9 cellular contexts compared by ENCODE assay signal in the genomic region with DNA sequence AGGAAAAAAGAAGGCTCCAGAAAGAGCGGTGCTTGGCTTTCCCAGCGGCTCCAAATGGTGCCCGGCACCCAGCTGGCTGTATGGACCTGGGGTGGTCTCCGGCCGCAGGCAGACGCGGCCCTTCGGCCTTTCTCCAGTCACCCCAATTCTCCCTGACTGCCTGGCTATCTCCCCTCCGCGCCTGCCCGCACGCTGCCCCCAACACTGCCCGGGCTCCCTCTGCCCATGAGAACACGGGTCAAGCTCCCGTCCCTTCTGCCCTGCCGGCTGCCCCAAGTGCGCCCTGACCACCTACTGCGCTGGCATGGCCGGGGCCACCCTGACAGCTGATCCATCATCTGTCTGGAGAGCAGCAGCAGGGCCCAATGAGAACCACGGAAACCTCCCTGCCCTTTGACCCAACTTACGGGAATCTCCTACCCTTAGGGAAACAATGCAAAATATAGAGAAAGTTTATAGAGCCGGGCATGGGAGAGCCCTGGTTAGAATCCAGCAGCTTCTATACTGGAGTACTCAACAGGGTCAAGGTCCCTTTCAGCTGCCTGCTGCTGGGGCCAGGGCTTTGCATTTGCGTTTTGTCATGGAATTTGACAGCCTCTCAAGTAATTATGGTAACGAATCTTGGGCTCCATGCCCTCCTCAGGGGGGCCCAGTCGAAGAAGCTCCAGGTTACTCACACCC. TPM values are rescaled to one million over a fixed set of nuclear protein-coding genes. Genes with fewer than 3 reads are reported as not detected.
DNase-seq lines count a peak whose midpoint lies in the region; ATAC-seq, FAIRE-seq and TF ChIP-seq lines count a peak whose summit lies in the region.
"Had no signal": no experiment of that assay in that cellular context is flagged by ENCODE, and none has a peak within 500 bp of the region (broad histone marks: within the 10 kb centered on the region; RNA-seq: fewer than 3 reads in every experiment).

No MANE protein-coding gene starts in this region.

- peaks cover 3% of the 10 kb centered on the region for H3K9me1 ChIP-seq in IMR-90 (ENCODE audit: insufficient read depth, low read length)

- peak overlapping the region; percentile 40 to 83; a peak in 2 of 4 replicates for H4K8ac ChIP-seq in IMR-90 (ENCODE audit: low read depth in 2 of 2, low read length in 2 of 2)

- no peak overlapping the region for H2BK15ac ChIP-seq in IMR-90 (ENCODE audit: low read depth, low read length)

- H3K18ac ChIP-seq in IMR-90 (ENCODE audit: low read depth, low read length), result no peak overlapping the region; the same call in 1 of the 2 replicates

- H2BK5ac ChIP-seq in IMR-90 (ENCODE audit: low read depth, low read length, poor library complexity, severe bottlenecking), result no peak overlapping the region

- in situ Hi-C loops in IMR-90 (cut with MboI; ENCODE audit: low sequenced_read_pairs), result no loop called here
- in situ Hi-C loops in GM13977 (cut with MboI; ENCODE audit: low pct_unique_long_range_greater_than_20kb, low sequenced_read_pairs, unreplicated experiment), result no loop called here

- H3K79me1 ChIP-seq in IMR-90 (ENCODE audit: low read depth in 1 of 2, low read length in 2 of 2), result peaks cover 8 to 12% of the 10 kb centered on the region in 2 experiments; a peak in 2 of 4 replicates

- POLR2A ChIA-PET in IMR-90 (lab: Charles Lee; ENCODE audit: unreplicated experiment), result no interaction called here

- dilution Hi-C loops in IMR-90 (cut with HindIII; ENCODE audit: low sequenced_read_pairs, unreplicated experiment), result no loop called here

- H3K4me3 ChIP-seq in IMR-90 (ENCODE audit: insufficient read depth, low read depth, low read length), result no peak overlapping the region
- H3K4me3 ChIP-seq in bronchial epithelial cell (ENCODE audit: low read depth, low read length), result peak overlapping the region; percentile 49
- H3K4me3 ChIP-seq in right lobe of liver, result peak overlapping the region; percentile 23 to 72 (median 39)
- H3K4me3 ChIP-seq in subcutaneous abdominal adipose tissue (ENCODE audit: low read depth in 1 of 5, low read length in 5 of 5), result peak overlapping the region in 4 of 5 donors; percentile 35 to 69 (median 62)

- H3K9me3 ChIP-seq in IMR-90 (ENCODE audit: control insufficient read depth, insufficient read depth, low read length) (no peaks in the 10 kb centered on the region), right lobe of liver (no peaks in the 10 kb centered on the region), subcutaneous abdominal adipose tissue (ENCODE audit: control insufficient read depth in 5 of 5, low read length in 5 of 5) (no peaks in the 10 kb centered on the region)

- H3K9ac ChIP-seq in IMR-90 (ENCODE audit: low read depth, low read length) (peak overlapping the region; percentile 41; the same call in 1 of the 2 replicates), subcutaneous abdominal adipose tissue (ENCODE audit: low read length in 5 of 5) (peak overlapping the region in 2 of 5 donors; percentile 26)

- peak overlapping the region; percentile 10; the same call in 1 of the 2 replicates for H2AK5ac ChIP-seq in IMR-90 (ENCODE audit: low read depth, low read length)

- H3K27ac ChIP-seq in IMR-90 (ENCODE audit: insufficient read depth, low read length) (peak overlapping the region; percentile 87; the same call in 1 of the 2 replicates), right lobe of liver (peak overlapping the region; percentile 80 to 88 (median 86)), subcutaneous abdominal adipose tissue (ENCODE audit: low read depth, low read length) (peak overlapping the region; percentile 86)

- ATAC-seq in IMR-90 (ENCODE audit: low read depth) (no peak; the same call in 1 of the 2 replicates), right lobe of liver (peak; percentile 4 to 23 (median 20)), HG03135 (IDR thresholded peaks at IDR 0.05; ENCODE audit: unreplicated experiment) (no peak)

- no peak overlapping the region for H2BK120ac ChIP-seq in IMR-90 (ENCODE audit: low read depth, low read length)

- no peak for TF ChIP-seq CTCF in IMR-90 (conservative IDR thresholded peaks at IDR 0.05; ENCODE audit: low read depth, low read length)
- TF ChIP-seq CTCF in bronchial epithelial cell (IDR thresholded peaks at IDR 0.05; ENCODE audit: insufficient read depth, low read length, severe bottlenecking), result no peak
- no peak for TF ChIP-seq CTCF in right lobe of liver (IDR thresholded peaks at IDR 0.05)
- TF ChIP-seq CTCF in GM13977 (IDR thresholded peaks at IDR 0.05; ENCODE audit: extremely low read depth, insufficient read depth, missing control alignments), result no peak

- H3K4me2 ChIP-seq in IMR-90 (ENCODE audit: low read depth, low read length), result peak overlapping the region; percentile 27; the same call in 1 of the 2 replicates

- no peak for TF ChIP-seq POLR2A in IMR-90 (IDR thresholded peaks at IDR 0.05; ENCODE audit: low read depth, low read length)
- no peak for TF ChIP-seq POLR2A in right lobe of liver (IDR thresholded peaks at IDR 0.05)

- H3K4ac ChIP-seq in IMR-90 (ENCODE audit: low read depth, low read length), result peak overlapping the region; percentile 45; the same call in 1 of the 2 replicates

- H4K91ac ChIP-seq in IMR-90 (ENCODE audit: insufficient read depth, low read depth, low read length), result peak overlapping the region; percentile 73

- no peaks in the 10 kb centered on the region for H3K36me3 ChIP-seq in IMR-90 (ENCODE audit: control insufficient read depth, insufficient read depth, low read length)
- no peaks in the 10 kb centered on the region for H3K36me3 ChIP-seq in bronchial epithelial cell (ENCODE audit: control insufficient read depth, insufficient read depth, low read length)
- no peaks in the 10 kb centered on the region for H3K36me3 ChIP-seq in right lobe of liver
- no peaks in the 10 kb centered on the region for H3K36me3 ChIP-seq in subcutaneous abdominal adipose tissue (ENCODE audit: control insufficient read depth in 5 of 5, insufficient read depth in 5 of 5, low read length in 5 of 5)

- DNase-seq in IMR-90 (no peak), bronchial epithelial cell (ENCODE audit: low read depth) (no peak), right lobe of liver (no peak), GM13977 (ENCODE audit: low spot score) (no peak), cortex of kidney (lab: John Stamatoyannopoulos, UW) (no peak)
- no peak for DNase-seq in activated effector memory CD4-positive, alpha-beta T cell treated with Interleukin-2 at 50 U/mL for 16 hours
- DNase-seq: NCI-H2029 had no signal

- no peak overlapping the region for H3K56ac ChIP-seq in IMR-90 (ENCODE audit: extremely low read depth, insufficient read depth, low read length)

- CTCF ChIA-PET in IMR-90 (lab: Yijun Ruan, JAX), result no interaction called here

- no peaks in the 10 kb centered on the region for H3K27me3 ChIP-seq in IMR-90 (ENCODE audit: control insufficient read depth, insufficient read depth, low read length)
- H3K27me3 ChIP-seq in bronchial epithelial cell (ENCODE audit: control insufficient read depth, insufficient read depth, low read length), result no peaks in the 10 kb centered on the region
- no peaks in the 10 kb centered on the region for H3K27me3 ChIP-seq in right lobe of liver
- H3K27me3 ChIP-seq in subcutaneous abdominal adipose tissue (ENCODE audit: control insufficient read depth in 5 of 5, insufficient read depth in 4 of 5, low read length in 5 of 5), result peaks cover 0 to 12% (median 0%) of the 10 kb centered on the region in 5 donors

- no peaks in the 10 kb centered on the region for H4K20me1 ChIP-seq in IMR-90 (ENCODE audit: insufficient read depth, low read length)

- no peak overlapping the region for H2BK20ac ChIP-seq in IMR-90 (ENCODE audit: low read depth, low read length)

- H3K14ac ChIP-seq in IMR-90 (replicated peaks; ENCODE audit: low read depth, low read length), result no peak overlapping the region

- intact Hi-C loops in IMR-90 (cut with micrococcal nuclease), result loop anchor here (2.0 kb wide), 2 partner anchors 26 to 30 kb away; a partner anchor contains a TSS
- intact Hi-C loops in right lobe of liver (cut with DNase I), result no loop called here

- BruUV-seq in IMR-90 (replicated peaks; lab: Mats Ljungman, UMichigan), result no TSS peak

- FAIRE-seq in bronchial epithelial cell (lab: Jason Lieb, UNC), result no peak

- whole genome bisulfite sequencing in IMR-90 (ENCODE audit: extremely low coverage in 2 of 2, insufficient read length in 1 of 2), 2 experiments, result 49% methylated on average over 14 of the region's 25 CpGs; no CpG with 5 or more reads in 1 of the 2 experiments
- 53% methylated on average over 7 of the region's 25 CpGs for WGBS in right lobe of liver (ENCODE audit: insufficient coverage, low coverage, low lambda C conversion rate, missing lambda C conversion rate)

- no peak overlapping the region for H3K23ac ChIP-seq in IMR-90 (ENCODE audit: low read depth, low read length)

- H2AFZ ChIP-seq in IMR-90 (replicated peaks; ENCODE audit: low read length, poor library complexity), result peak overlapping the region; percentile 70

- H2AK9ac ChIP-seq in IMR-90 (replicated peaks; ENCODE audit: low read depth, low read length, poor library complexity), result peak overlapping the region; percentile 72

- TF ChIP-seq RAD21 in IMR-90 (IDR thresholded peaks at IDR 0.05; ENCODE audit: low read length), result no peak

- peak overlapping the region; percentile 39; the same call in 1 of the 2 replicates for H4K5ac ChIP-seq in IMR-90 (ENCODE audit: low read depth, low read length)

- H3K4me1 ChIP-seq in IMR-90 (ENCODE audit: control insufficient read depth, insufficient read depth, low read length) (peaks cover 8% of the 10 kb centered on the region; the same call in 1 of the 2 replicates), right lobe of liver (peaks cover 0 to 12% (median 3%) of the 10 kb centered on the region in 4 donors), subcutaneous abdominal adipose tissue (ENCODE audit: control insufficient read depth in 5 of 5, insufficient read depth in 5 of 5, low read length in 5 of 5) (peaks cover 0 to 25% (median 21%) of the 10 kb centered on the region in 5 donors)

RNA-seq across cellular contexts. Expression of a gene that starts 1.2 kb away (rescaled TPM):
- total RNA-seq in IMR-90 (2012; rRNA removed) (14.0 and 15.0 TPM in 2 replicates), bronchial epithelial cell (33.2 and 36.6 TPM in 2 replicates), right lobe of liver (10 to 100 TPM; 23.5 to 44.2 (median 34.9) TPM)
- polyA plus RNA-seq in IMR-90 (2012; rRNA removed), result 47.2 and 52.0 TPM in 2 replicates
- polyA plus RNA-seq in IMR-90 (2012; cell fraction: cytosol; rRNA removed), result 35.3 and 65.1 TPM in 2 replicates
- 99.5 and 206 TPM in 2 replicates for polyA plus RNA-seq in IMR-90 (2012; cell fraction: nucleus; rRNA removed; ENCODE audit: low replicate concordance)

RNA-seq across cellular contexts. Expression of a gene that starts 26.8 kb away (rescaled TPM):
- total RNA-seq in IMR-90 (2012; rRNA removed) (15.2 and 16.1 TPM in 2 replicates), bronchial epithelial cell (7.4 and 13.4 TPM in 2 replicates), right lobe of liver (10 to 100 TPM in 1 of 6 experiments, 1 to 10 TPM in 5; 3.0 to 15.2 (median 5.1) TPM)
- polyA plus RNA-seq in IMR-90 (2012; rRNA removed), result 24.6 and 26.9 TPM in 2 replicates
- polyA plus RNA-seq in IMR-90 (2012; cell fraction: cytosol; rRNA removed), result 12.0 and 39.4 TPM in 2 replicates
- 12.8 and 26.1 TPM in 2 replicates for polyA plus RNA-seq in IMR-90 (2012; cell fraction: nucleus; rRNA removed; ENCODE audit: low replicate concordance)

RNA-seq across cellular contexts. Expression of a gene that starts 29.4 kb away (rescaled TPM):
- 60.0 and 77.1 TPM in 2 replicates for total RNA-seq in IMR-90 (2012; rRNA removed)
- polyA plus RNA-seq in IMR-90 (2012; rRNA removed), result 174 and 213 TPM in 2 replicates
- 127 and 234 TPM in 2 replicates for polyA plus RNA-seq in IMR-90 (2012; cell fraction: cytosol; rRNA removed)
- polyA plus RNA-seq in IMR-90 (2012; cell fraction: nucleus; rRNA removed; ENCODE audit: low replicate concordance), result 185 and 431 TPM in 2 replicates
- 17.4 and 20.0 TPM in 2 replicates for total RNA-seq in bronchial epithelial cell
- 10 to 100 TPM in 1 of 6 experiments, 1 to 10 TPM in 5; 3.3 to 10.1 (median 7.5) TPM for total RNA-seq in right lobe of liver

RNA-seq across cellular contexts. Expression of a gene that starts 30.2 kb away (rescaled TPM):
- 13.9 and 16.5 TPM in 2 replicates for total RNA-seq in IMR-90 (2012; rRNA removed)
- 38.2 and 41.3 TPM in 2 replicates for polyA plus RNA-seq in IMR-90 (2012; rRNA removed)
- polyA plus RNA-seq in IMR-90 (2012; cell fraction: cytosol; rRNA removed), result 61.0 and 68.3 TPM in 2 replicates
- 60.9 and 124 TPM in 2 replicates for polyA plus RNA-seq in IMR-90 (2012; cell fraction: nucleus; rRNA removed; ENCODE audit: low replicate concordance)
- total RNA-seq in bronchial epithelial cell, result 8.4 and 10.3 TPM in 2 replicates
- 10 to 100 TPM; 32.8 to 83.3 (median 46.5) TPM for total RNA-seq in right lobe of liver

RNA-seq across cellular contexts. Expression of a gene that starts 30.8 kb away (rescaled TPM):
- total RNA-seq in IMR-90 (2012; rRNA removed) (21.4 and 28.3 TPM in 2 replicates), bronchial epithelial cell (36.6 and 59.2 TPM in 2 replicates), right lobe of liver (10 to 100 TPM; 12.6 to 34.8 (median 15.5) TPM)
- 22.2 and 24.6 TPM in 2 replicates for polyA plus RNA-seq in IMR-90 (2012; rRNA removed)
- 17.4 and 24.0 TPM in 2 replicates for polyA plus RNA-seq in IMR-90 (2012; cell fraction: cytosol; rRNA removed)
- 12.6 and 22.4 TPM in 2 replicates for polyA plus RNA-seq in IMR-90 (2012; cell fraction: nucleus; rRNA removed; ENCODE audit: low replicate concordance)

Comparison
In these comparisons a context has a peak if more than half of its experiments do, and no peak if none do; other contexts are left out.
1. ATAC-seq: peak in right lobe of liver (4 of 4); none in IMR-90 (single experiment) and HG03135 (single experiment).
2. Peak in every context shown above with its lines, with median percentiles within 50 percentile points of each other: H3K27ac ChIP-seq.